1 cellular context compared by ENCODE assay signal in genomic region chr2:11819235-11819729, GRCh38.
TF ChIP-seq lines count a peak whose summit lies in the region.

No MANE protein-coding gene starts in this region.

TF ChIP-seq in HepG2, 621 proteins besides CTCF, POLR2A, EP300 and RAD21 (continued from another document and continues in another):
- TF ChIP-seq SNAPC5 (CRISPR knock-in tag; IDR thresholded peaks at IDR 0.05; ENCODE audit: borderline replicate concordance) (no peak), MYC (CRISPR knock-in tag; IDR thresholded peaks at IDR 0.05; ENCODE audit: borderline replicate concordance) (no peak), MED8 (CRISPR knock-in tag; IDR thresholded peaks at IDR 0.05; ENCODE audit: insufficient replicate concordance) (peak; percentile 23), TAF1 (CRISPR knock-in tag; IDR thresholded peaks at IDR 0.05) (no peak), ZNF800 (CRISPR knock-in tag; IDR thresholded peaks at IDR 0.05) (0 out of 2 replicates have a peak, but pooled peaks have one; percentile 65), ZNF646 (CRISPR knock-in tag; IDR thresholded peaks at IDR 0.05) (0 out of 2 replicates have a peak, but pooled peaks have one; percentile 36), ZSCAN22 (CRISPR knock-in tag; IDR thresholded peaks at IDR 0.05) (no peak), ZNF710 (CRISPR knock-in tag; IDR thresholded peaks at IDR 0.05; ENCODE audit: borderline replicate concordance) (peak; percentile 96), ATF4 (CRISPR knock-in tag; IDR thresholded peaks at IDR 0.05) (peak in 1 of 2 experiments; percentile 89; a peak in 2 of 4 replicates), TGIF2 (CRISPR knock-in tag; IDR thresholded peaks at IDR 0.05) (peak; percentile 68; the same call in 1 of the 2 replicates), MED1 (CRISPR knock-in tag; IDR thresholded peaks at IDR 0.05) (peak; percentile 95), ZFP1 (CRISPR knock-in tag; IDR thresholded peaks at IDR 0.05) (peak; percentile 67), ZBTB14 (CRISPR knock-in tag; IDR thresholded peaks at IDR 0.05) (no peak), HNF4A (CRISPR knock-in tag; IDR thresholded peaks at IDR 0.05) (peak; percentile 90), NCOA2 (CRISPR knock-in tag; IDR thresholded peaks at IDR 0.05) (peak; percentile 97), ZNF775 (CRISPR knock-in tag; IDR thresholded peaks at IDR 0.05; ENCODE audit: borderline replicate concordance) (no peak), ZNF614 (CRISPR knock-in tag; IDR thresholded peaks at IDR 0.05; ENCODE audit: borderline replicate concordance) (peak; percentile 89), MAFK (conservative IDR thresholded peaks at IDR 0.05 in 1 of 2, IDR thresholded peaks at IDR 0.05 in 1 of 2; ENCODE audit: low read length in 2 of 2) (peak; percentile 48 to 49; a peak in 3 of 4 replicates), PBX2 (CRISPR knock-in tag; IDR thresholded peaks at IDR 0.05) (peak; percentile 63), PHF20 (CRISPR knock-in tag; IDR thresholded peaks at IDR 0.05) (no peak), ZBTB40 (IDR thresholded peaks at IDR 0.05) (no peak), ZBTB40 (CRISPR knock-in tag; IDR thresholded peaks at IDR 0.05) (no peak; the same call in 1 of the 2 replicates), WIZ (CRISPR knock-in tag; IDR thresholded peaks at IDR 0.05) (no peak), ZFX (CRISPR knock-in tag; IDR thresholded peaks at IDR 0.05; ENCODE audit: low read depth) (no peak), ZNF562 (CRISPR knock-in tag; IDR thresholded peaks at IDR 0.05; ENCODE audit: borderline replicate concordance) (no peak), SMAD1 (CRISPR knock-in tag; IDR thresholded peaks at IDR 0.05; ENCODE audit: borderline replicate concordance, low read depth) (no peak)
